In genomic region chr6:113829702-113830058, GRCh38 we compare ENCODE assay signal across 1 cellular context.
TF ChIP-seq lines count a peak whose summit lies in the region.

No MANE protein-coding gene starts in this region.

TF ChIP-seq in GM23338, 12 proteins besides CTCF, POLR2A, EP300 and RAD21 (continued from another document):
- TF ChIP-seq, protein P1, sequence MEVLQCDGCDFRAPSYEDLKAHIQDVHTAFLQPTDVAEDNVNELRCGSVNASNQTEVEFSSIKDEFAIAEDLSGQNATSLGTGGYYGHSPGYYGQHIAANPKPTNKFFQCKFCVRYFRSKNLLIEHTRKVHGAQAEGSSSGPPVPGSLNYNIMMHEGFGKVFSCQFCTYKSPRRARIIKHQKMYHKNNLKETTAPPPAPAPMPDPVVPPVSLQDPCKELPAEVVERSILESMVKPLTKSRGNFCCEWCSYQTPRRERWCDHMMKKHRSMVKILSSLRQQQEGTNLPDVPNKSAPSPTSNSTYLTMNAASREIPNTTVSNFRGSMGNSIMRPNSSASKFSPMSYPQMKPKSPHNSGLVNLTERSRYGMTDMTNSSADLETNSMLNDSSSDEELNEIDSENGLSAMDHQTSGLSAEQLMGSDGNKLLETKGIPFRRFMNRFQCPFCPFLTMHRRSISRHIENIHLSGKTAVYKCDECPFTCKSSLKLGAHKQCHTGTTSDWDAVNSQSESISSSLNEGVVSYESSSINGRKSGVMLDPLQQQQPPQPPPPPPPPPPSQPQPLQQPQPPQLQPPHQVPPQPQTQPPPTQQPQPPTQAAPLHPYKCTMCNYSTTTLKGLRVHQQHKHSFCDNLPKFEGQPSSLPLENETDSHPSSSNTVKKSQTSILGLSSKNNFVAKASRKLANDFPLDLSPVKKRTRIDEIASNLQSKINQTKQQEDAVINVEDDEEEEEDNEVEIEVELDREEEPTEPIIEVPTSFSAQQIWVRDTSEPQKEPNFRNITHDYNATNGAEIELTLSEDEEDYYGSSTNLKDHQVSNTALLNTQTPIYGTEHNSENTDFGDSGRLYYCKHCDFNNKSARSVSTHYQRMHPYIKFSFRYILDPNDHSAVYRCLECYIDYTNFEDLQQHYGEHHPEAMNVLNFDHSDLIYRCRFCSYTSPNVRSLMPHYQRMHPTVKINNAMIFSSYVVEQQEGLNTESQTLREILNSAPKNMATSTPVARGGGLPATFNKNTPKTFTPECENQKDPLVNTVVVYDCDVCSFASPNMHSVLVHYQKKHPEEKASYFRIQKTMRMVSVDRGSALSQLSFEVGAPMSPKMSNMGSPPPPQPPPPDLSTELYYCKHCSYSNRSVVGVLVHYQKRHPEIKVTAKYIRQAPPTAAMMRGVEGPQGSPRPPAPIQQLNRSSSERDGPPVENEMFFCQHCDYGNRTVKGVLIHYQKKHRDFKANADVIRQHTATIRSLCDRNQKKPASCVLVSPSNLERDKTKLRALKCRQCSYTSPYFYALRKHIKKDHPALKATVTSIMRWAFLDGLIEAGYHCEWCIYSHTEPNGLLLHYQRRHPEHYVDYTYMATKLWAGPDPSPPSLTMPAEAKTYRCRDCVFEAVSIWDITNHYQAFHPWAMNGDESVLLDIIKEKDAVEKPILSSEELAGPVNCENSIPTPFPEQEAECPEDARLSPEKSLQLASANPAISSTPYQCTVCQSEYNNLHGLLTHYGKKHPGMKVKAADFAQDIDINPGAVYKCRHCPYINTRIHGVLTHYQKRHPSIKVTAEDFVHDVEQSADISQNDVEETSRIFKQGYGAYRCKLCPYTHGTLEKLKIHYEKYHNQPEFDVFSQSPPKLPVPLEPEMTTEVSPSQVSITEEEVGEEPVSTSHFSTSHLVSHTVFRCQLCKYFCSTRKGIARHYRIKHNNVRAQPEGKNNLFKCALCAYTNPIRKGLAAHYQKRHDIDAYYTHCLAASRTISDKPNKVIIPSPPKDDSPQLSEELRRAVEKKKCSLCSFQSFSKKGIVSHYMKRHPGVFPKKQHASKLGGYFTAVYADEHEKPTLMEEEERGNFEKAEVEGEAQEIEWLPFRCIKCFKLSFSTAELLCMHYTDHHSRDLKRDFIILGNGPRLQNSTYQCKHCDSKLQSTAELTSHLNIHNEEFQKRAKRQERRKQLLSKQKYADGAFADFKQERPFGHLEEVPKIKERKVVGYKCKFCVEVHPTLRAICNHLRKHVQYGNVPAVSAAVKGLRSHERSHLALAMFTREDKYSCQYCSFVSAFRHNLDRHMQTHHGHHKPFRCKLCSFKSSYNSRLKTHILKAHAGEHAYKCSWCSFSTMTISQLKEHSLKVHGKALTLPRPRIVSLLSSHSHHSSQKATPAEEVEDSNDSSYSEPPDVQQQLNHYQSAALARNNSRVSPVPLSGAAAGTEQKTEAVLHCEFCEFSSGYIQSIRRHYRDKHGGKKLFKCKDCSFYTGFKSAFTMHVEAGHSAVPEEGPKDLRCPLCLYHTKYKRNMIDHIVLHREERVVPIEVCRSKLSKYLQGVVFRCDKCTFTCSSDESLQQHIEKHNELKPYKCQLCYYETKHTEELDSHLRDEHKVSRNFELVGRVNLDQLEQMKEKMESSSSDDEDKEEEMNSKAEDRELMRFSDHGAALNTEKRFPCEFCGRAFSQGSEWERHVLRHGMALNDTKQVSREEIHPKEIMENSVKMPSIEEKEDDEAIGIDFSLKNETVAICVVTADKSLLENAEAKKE (CRISPR knock-in tag; IDR thresholded peaks at IDR 0.05): no peak
- no peak for TF ChIP-seq STAT1 (IDR thresholded peaks at IDR 0.05; ENCODE audit: unreplicated experiment)
- TF ChIP-seq ZNF114 (CRISPR knock-in tag; IDR thresholded peaks at IDR 0.05): no peak
- TF ChIP-seq EZH2phosphoT487 (IDR thresholded peaks at IDR 0.05; ENCODE audit: unreplicated experiment): no peak
- TF ChIP-seq POLR2AphosphoS5 (IDR thresholded peaks at IDR 0.05; ENCODE audit: low read depth): no peak
- TF ChIP-seq ZNF331 (CRISPR knock-in tag; IDR thresholded peaks at IDR 0.05; ENCODE audit: low read depth): no peak
- TF ChIP-seq, protein P2, sequence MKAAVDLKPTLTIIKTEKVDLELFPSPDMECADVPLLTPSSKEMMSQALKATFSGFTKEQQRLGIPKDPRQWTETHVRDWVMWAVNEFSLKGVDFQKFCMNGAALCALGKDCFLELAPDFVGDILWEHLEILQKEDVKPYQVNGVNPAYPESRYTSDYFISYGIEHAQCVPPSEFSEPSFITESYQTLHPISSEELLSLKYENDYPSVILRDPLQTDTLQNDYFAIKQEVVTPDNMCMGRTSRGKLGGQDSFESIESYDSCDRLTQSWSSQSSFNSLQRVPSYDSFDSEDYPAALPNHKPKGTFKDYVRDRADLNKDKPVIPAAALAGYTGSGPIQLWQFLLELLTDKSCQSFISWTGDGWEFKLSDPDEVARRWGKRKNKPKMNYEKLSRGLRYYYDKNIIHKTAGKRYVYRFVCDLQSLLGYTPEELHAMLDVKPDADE (IDR thresholded peaks at IDR 0.05): no peak
- TF ChIP-seq NANOG (IDR thresholded peaks at IDR 0.05; ENCODE audit: borderline replicate concordance): no peak
